14 cellular contexts compared by ENCODE assay signal in the genomic region with DNA sequence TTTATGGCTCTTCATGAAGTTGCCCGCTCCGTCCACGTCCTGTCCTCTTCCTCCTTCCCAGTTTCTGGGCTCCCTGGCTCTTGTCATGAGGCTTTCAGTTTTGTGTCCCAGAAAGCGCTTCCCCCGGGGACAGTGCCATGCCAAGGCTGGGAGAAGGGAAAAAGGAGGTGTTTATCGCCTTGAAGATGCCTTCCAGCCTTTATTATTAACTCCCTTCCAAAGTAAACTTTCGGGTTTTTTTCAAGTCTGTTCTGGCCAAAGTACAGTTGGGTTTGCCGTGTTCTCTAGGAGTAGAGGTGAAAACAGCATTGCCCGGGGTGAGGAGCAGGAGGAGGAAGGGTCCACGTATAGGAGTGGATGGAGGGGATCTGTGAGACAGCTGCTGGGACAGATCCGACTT.
A peak's percentile ranks its signal among the peaks of the same experiment; 100 is the strongest.
DNase-seq lines count a peak whose midpoint lies in the region; ATAC-seq and TF ChIP-seq lines count a peak whose summit lies in the region.
"Had no signal": no experiment of that assay in that cellular context is flagged by ENCODE, and none has a peak within 500 bp of the region (broad histone marks: within the 10 kb centered on the region; RNA-seq: fewer than 3 reads in every experiment).

No MANE protein-coding gene starts in this region.

- H3K4me3 ChIP-seq in OCI-LY1 (ENCODE audit: low read depth, low read length, poor library complexity, severe bottlenecking), result no peak overlapping the region
- peak overlapping the region in 1 of 2 donors; percentile 24 for H3K4me3 ChIP-seq in gastroesophageal sphincter
- peak overlapping the region; percentile 51 to 58 for H3K4me3 ChIP-seq in mucosa of rectum (ENCODE audit: low read length in 2 of 2)
- peak overlapping the region; percentile 24 to 39 for H3K4me3 ChIP-seq in tibial artery
- H3K4me3 ChIP-seq in SJCRH30, result no peak overlapping the region

- H3K4me1 ChIP-seq in OCI-LY1 (ENCODE audit: insufficient read depth, low read length, severe bottlenecking) (peaks cover 70% of the 10 kb centered on the region), gastroesophageal sphincter (peaks cover 0 to 65% (median 17%) of the 10 kb centered on the region in 3 donors), mucosa of rectum (ENCODE audit: control insufficient read depth in 2 of 2, insufficient read depth in 2 of 2, low read length in 2 of 2) (peaks cover 32 to 34% of the 10 kb centered on the region in 2 donors), tibial artery (peaks cover 12 to 60% (median 35%) of the 10 kb centered on the region in 4 donors), SJCRH30 (no peaks in the 10 kb centered on the region)

- DNase-seq in tibial artery (peak; percentile 56 to 83), NCI-H748 treated with DMSO at 0.1 percent for 48 hours (lab: John Stamatoyannopoulos, UW) (no peak), SJCRH30 (no peak), NCI-H510A treated with DMSO at 0.1 percent for 48 hours (lab: John Stamatoyannopoulos, UW) (no peak)
- DNase-seq: activated B cell treated with CpG ODN at 0.5 μM for 24 hours, COR-L47, HCEC 1CT, NCI-H345, posterior cingulate gyrus, SHP77 treated with DMSO at 0.1 percent for 48 hours had no signal

- H3F3A ChIP-seq in OCI-LY1 (ENCODE audit: insufficient read depth, low read length), result 0 out of 2 replicates have a peak, but pooled peaks cover 2% of the 10 kb centered on the region

- WGBS in gastroesophageal sphincter (ENCODE audit: low coverage in 1 of 2), 2 donors, result 11 to 23% methylated on average over 7 to 10 of the region's 11 CpGs

- intact Hi-C loops in tibial artery (cut with DNase I; ENCODE audit: low total_unique reads), result loop anchor here (2.0 to 5.0 kb wide), 2 partner anchors 52 to 117 kb away; a partner anchor contains a TSS

- H3K9me2 ChIP-seq in OCI-LY1 (ENCODE audit: low read depth, low read length), result no peaks in the 10 kb centered on the region

- no peak for TF ChIP-seq CTCF in OCI-LY1 (IDR thresholded peaks at IDR 0.05; ENCODE audit: low read length)
- TF ChIP-seq CTCF in gastroesophageal sphincter (IDR thresholded peaks at IDR 0.05), result no peak
- TF ChIP-seq CTCF in tibial artery (IDR thresholded peaks at IDR 0.05), result no peak

- H4K20me1 ChIP-seq in OCI-LY1 (ENCODE audit: insufficient read depth, low read length), result no peaks in the 10 kb centered on the region

- ATAC-seq in gastroesophageal sphincter (no peak), GM19452 (IDR thresholded peaks at IDR 0.05; ENCODE audit: unreplicated experiment) (no peak)

- peaks cover 44% of the 10 kb centered on the region for H3K79me2 ChIP-seq in OCI-LY1 (ENCODE audit: insufficient read depth, low read length)

- H3K36me3 ChIP-seq in OCI-LY1 (ENCODE audit: insufficient read depth, low read length) (peaks cover 54% of the 10 kb centered on the region), gastroesophageal sphincter (no peaks in the 10 kb centered on the region), mucosa of rectum (ENCODE audit: control insufficient read depth in 2 of 2, insufficient read depth in 2 of 2, low read length in 2 of 2) (no peaks in the 10 kb centered on the region), tibial artery (no peaks in the 10 kb centered on the region), SJCRH30 (no peaks in the 10 kb centered on the region; the same call in 1 of the 2 replicates)

- H3K4me2 ChIP-seq in OCI-LY1 (ENCODE audit: low read length), result peak overlapping the region; percentile 54; the same call in 1 of the 2 replicates

- H3K27ac ChIP-seq in OCI-LY1 (ENCODE audit: low read depth, low read length, poor library complexity, severe bottlenecking) (peak overlapping the region; percentile 58), gastroesophageal sphincter (peak overlapping the region; percentile 79 to 91 (median 85)), mucosa of rectum (ENCODE audit: low read depth in 2 of 2, low read length in 2 of 2) (peak overlapping the region; percentile 80 to 88), tibial artery (peak overlapping the region; percentile 80 to 81), SJCRH30 (no peak overlapping the region)

- H3K9me3 ChIP-seq in OCI-LY1 (ENCODE audit: low read length) (peaks cover 5% of the 10 kb centered on the region; the same call in 1 of the 2 replicates), gastroesophageal sphincter (no peaks in the 10 kb centered on the region), mucosa of rectum (ENCODE audit: control insufficient read depth in 2 of 2, low read length in 2 of 2) (no peaks in the 10 kb centered on the region), tibial artery (no peaks in the 10 kb centered on the region), SJCRH30 (replicated peaks) (no peaks in the 10 kb centered on the region)

- H3K9ac ChIP-seq in OCI-LY1 (ENCODE audit: low read length) (no peak overlapping the region), mucosa of rectum (ENCODE audit: low read depth in 1 of 2, low read length in 2 of 2) (peak overlapping the region; percentile 8 to 72)

- TF ChIP-seq POLR2A in gastroesophageal sphincter (IDR thresholded peaks at IDR 0.05), result no peak

- H3K27me3 ChIP-seq in OCI-LY1 (ENCODE audit: insufficient read depth, low read length) (no peaks in the 10 kb centered on the region), gastroesophageal sphincter (no peaks in the 10 kb centered on the region), mucosa of rectum (ENCODE audit: control insufficient read depth in 2 of 2, insufficient read depth in 2 of 2, low read length in 2 of 2) (no peaks in the 10 kb centered on the region), tibial artery (no peaks in the 10 kb centered on the region), SJCRH30 (no peaks in the 10 kb centered on the region)

- no peak for TF ChIP-seq EP300 in gastroesophageal sphincter (IDR thresholded peaks at IDR 0.05)

- H2AFZ ChIP-seq in OCI-LY1 (ENCODE audit: low read length), result no peak overlapping the region

Comparison
In these comparisons a context has a peak if more than half of its experiments do, and no peak if none do; other contexts are left out.
1. H3K4me3 ChIP-seq: peak in mucosa of rectum (2 of 2) and tibial artery (2 of 2); none in OCI-LY1 (single experiment) and SJCRH30 (single experiment).
2. DNase-seq: peak in tibial artery (2 of 2); none in NCI-H748 treated with DMSO at 0.1 percent for 48 hours (single experiment), SJCRH30 (0 of 2) and NCI-H510A treated with DMSO at 0.1 percent for 48 hours (single experiment).